Comparison of ENCODE assay signal across 1 cellular context in genomic region chr12:120445911-120446909, GRCh38.
TF ChIP-seq lines count a peak whose summit lies in the region.

Gene GATC, plus strand, starts transcription at chr12:120446444. Its CDS starts 37 bp downstream, at chr12:120446481.
Gene TRIAP1, minus strand, starts transcription at chr12:120446384. Its CDS starts 12 bp downstream, at chr12:120446372.

TF ChIP-seq in GM12878, 131 proteins besides CTCF, POLR2A, EP300 and RAD21 (continued from another document):
- TF ChIP-seq PBX3 (IDR thresholded peaks at IDR 0.05; ENCODE audit: insufficient replicate concordance, low read depth, low read length) (no peak), SMC3 (IDR thresholded peaks at IDR 0.05; ENCODE audit: borderline replicate concordance, low read length) (no peak), TBL1XR1 (IDR thresholded peaks at IDR 0.05; ENCODE audit: low read depth, low read length) (no peak), GATAD2B (conservative IDR thresholded peaks at IDR 0.05; ENCODE audit: low read depth) (peak; percentile 95), RELB (IDR thresholded peaks at IDR 0.05; ENCODE audit: low read depth) (peak; percentile 98), IKZF1 (conservative IDR thresholded peaks at IDR 0.05) (peak; percentile 93), MYC (IDR thresholded peaks at IDR 0.05; ENCODE audit: insufficient read depth, insufficient read length, insufficient replicate concordance, low read length, severe bottlenecking) (peak; percentile 80), ZBED1 (IDR thresholded peaks at IDR 0.05; ENCODE audit: borderline replicate concordance) (peak; percentile 68), CBX5 (IDR thresholded peaks at IDR 0.05; ENCODE audit: low read depth) (no peak), NR2F1 (conservative IDR thresholded peaks at IDR 0.05) (peak; percentile 65), SUZ12 (IDR thresholded peaks at IDR 0.05; ENCODE audit: unreplicated experiment) (no peak), E2F4 (IDR thresholded peaks at IDR 0.05; ENCODE audit: low read depth, low read length) (no peak), LARP7 (IDR thresholded peaks at IDR 0.05) (peak; percentile 76), IKZF2 (IDR thresholded peaks at IDR 0.05) (peak; percentile 29 to 59; a peak in 2 of 4 replicates), ATF2 (IDR thresholded peaks at IDR 0.05; ENCODE audit: low read length) (no peak), SMARCA5 (IDR thresholded peaks at IDR 0.05) (peak; percentile 66; the same call in 1 of the 2 replicates)
